ENCODE assay signal across 8 cellular contexts in the genomic region with DNA sequence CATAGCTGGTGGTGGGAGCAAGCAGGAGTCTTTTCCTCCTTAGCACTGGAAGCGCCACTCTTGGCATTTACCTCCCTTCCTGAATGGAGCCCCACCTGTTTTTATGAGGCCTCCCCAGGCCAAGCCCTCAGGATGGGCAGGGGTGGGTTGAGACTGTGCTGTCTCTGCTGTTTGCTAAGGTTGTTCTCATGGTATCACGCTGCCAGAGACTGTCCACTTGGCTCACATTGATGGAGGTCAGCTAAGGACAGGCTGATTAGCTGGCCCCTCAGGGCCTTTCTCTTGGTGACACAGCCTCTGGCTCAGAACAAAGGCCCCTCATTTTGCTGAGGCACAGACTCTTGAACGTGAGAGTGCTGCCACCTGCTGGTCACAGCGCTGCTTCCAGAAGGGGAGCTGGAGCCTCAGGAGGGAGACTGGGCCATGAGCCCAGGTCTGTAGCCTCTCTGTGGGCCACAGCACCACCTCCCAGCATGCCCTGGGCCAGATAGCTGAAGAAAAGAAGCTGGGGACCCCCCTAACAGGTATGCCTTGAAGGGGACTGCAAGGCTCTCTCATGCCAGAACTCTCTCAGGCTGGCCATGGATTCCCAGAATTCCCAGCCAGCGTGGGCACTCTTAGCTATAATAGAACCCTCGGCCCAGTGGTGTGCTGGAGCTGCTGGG.
A peak's percentile ranks its signal among the peaks of the same experiment; 100 is the strongest.
DNase-seq lines count a peak whose midpoint lies in the region; ATAC-seq and TF ChIP-seq lines count a peak whose summit lies in the region.

No MANE protein-coding gene starts in this region.

- TF ChIP-seq CTCF in LNCaP clone FGC (IDR thresholded peaks at IDR 0.05; ENCODE audit: control insufficient read depth, extremely low read depth, insufficient read depth) (peak; percentile 97), RWPE2 (IDR thresholded peaks at IDR 0.05; ENCODE audit: poor library complexity, severe bottlenecking) (peak; percentile 91), gastroesophageal sphincter (IDR thresholded peaks at IDR 0.05) (peak; percentile 83 to 96 (median 88)), osteoblast (IDR thresholded peaks at IDR 0.05; ENCODE audit: extremely low read depth, low read depth, low read length) (peak; percentile 92), tibial artery (IDR thresholded peaks at IDR 0.05) (peak; percentile 89 to 92)

- no peak for TF ChIP-seq EP300 in gastroesophageal sphincter (IDR thresholded peaks at IDR 0.05)

- peak; percentile 79 for ATAC-seq in RWPE2 (ENCODE audit: low read depth)
- ATAC-seq in gastroesophageal sphincter: peak; percentile 81

- H3K4me2 ChIP-seq in osteoblast (ENCODE audit: insufficient read depth, low read length): no peak overlapping the region

- H2AFZ ChIP-seq in osteoblast (ENCODE audit: low read length): peak overlapping the region; percentile 26

- intact Hi-C loops in tibial artery (cut with DNase I; ENCODE audit: low total_unique reads): loop anchor here (5.0 kb wide), 1 partner anchor 123 kb away; no protein-coding TSS in a partner anchor

- WGBS in gastroesophageal sphincter (ENCODE audit: low coverage in 1 of 2), 2 donors: 13 to 47% methylated on average over 3 to 4 of the region's 6 CpGs

- H3K4me3 ChIP-seq in LNCaP clone FGC (ENCODE audit: low read depth, low read length) (no peak overlapping the region), RWPE2 (ENCODE audit: severe bottlenecking) (no peak overlapping the region), gastroesophageal sphincter (no peak overlapping the region), osteoblast (ENCODE audit: insufficient read depth, low read length) (no peak overlapping the region), tibial artery (no peak overlapping the region)

- peak; percentile 85 for DNase-seq in EH (ENCODE audit: low read depth)
- DNase-seq in GOT3 (lab: John Stamatoyannopoulos, UW): peak; percentile 4
- DNase-seq in LNCaP clone FGC (ENCODE audit: low read depth): peak; percentile 54
- DNase-seq in RWPE2 (ENCODE audit: low spot score): no peak
- DNase-seq in activated T-helper 9 cell treated with anti-CD3 and anti-CD28 coated beads, Interleukin-2, amount 50 U/mL, for 16 hours (ENCODE audit: low read depth): peak; percentile 77
- peak; percentile 89 for DNase-seq in osteoblast (ENCODE audit: insufficient read length, low spot score, missing footprints)
- peak; percentile 83 for DNase-seq in tibial artery

- H3K4me1 ChIP-seq in RWPE2 (ENCODE audit: insufficient read depth, poor library complexity, severe bottlenecking): peaks cover 18% of the 10 kb centered on the region
- H3K4me1 ChIP-seq in gastroesophageal sphincter: peaks cover 0 to 10% (median 5%) of the 10 kb centered on the region in 3 donors
- H3K4me1 ChIP-seq in osteoblast (ENCODE audit: insufficient read depth, low read length): peaks cover 30% of the 10 kb centered on the region
- peaks cover 0 to 10% (median 0%) of the 10 kb centered on the region in 4 donors for H3K4me1 ChIP-seq in tibial artery

- H3K36me3 ChIP-seq in RWPE2 (ENCODE audit: low read depth): no peaks in the 10 kb centered on the region
- H3K36me3 ChIP-seq in gastroesophageal sphincter: no peaks in the 10 kb centered on the region
- no peaks in the 10 kb centered on the region for H3K36me3 ChIP-seq in osteoblast (ENCODE audit: insufficient read depth, low read length)
- H3K36me3 ChIP-seq in tibial artery: no peaks in the 10 kb centered on the region

- H3K79me2 ChIP-seq in osteoblast (ENCODE audit: insufficient read depth, low read length): no peaks in the 10 kb centered on the region

- TF ChIP-seq POLR2A in gastroesophageal sphincter (IDR thresholded peaks at IDR 0.05): no peak

- H3K9me3 ChIP-seq in RWPE2 (ENCODE audit: severe bottlenecking) (no peaks in the 10 kb centered on the region), gastroesophageal sphincter (no peaks in the 10 kb centered on the region), osteoblast (ENCODE audit: low read depth, low read length) (no peaks in the 10 kb centered on the region), tibial artery (no peaks in the 10 kb centered on the region)

- no peaks in the 10 kb centered on the region for H4K20me1 ChIP-seq in osteoblast (ENCODE audit: insufficient read depth, low read length)

- H3K27ac ChIP-seq in RWPE2 (ENCODE audit: poor library complexity, severe bottlenecking) (no peak overlapping the region), gastroesophageal sphincter (no peak overlapping the region), osteoblast (ENCODE audit: low read depth, low read length) (no peak overlapping the region), tibial artery (no peak overlapping the region)

- H3K27me3 ChIP-seq in RWPE2 (ENCODE audit: insufficient read depth, poor library complexity, severe bottlenecking) (no peaks in the 10 kb centered on the region), gastroesophageal sphincter (peaks cover 3% of the 10 kb centered on the region), osteoblast (ENCODE audit: insufficient read depth, low read length) (peaks cover 2% of the 10 kb centered on the region), tibial artery (peaks cover 0 to 2% of the 10 kb centered on the region in 2 donors)
